16 cellular contexts compared by ENCODE assay signal in genomic region chr11:99154277-99154676, GRCh38.
DNase-seq lines count a peak whose midpoint lies in the region; FAIRE-seq and TF ChIP-seq lines count a peak whose summit lies in the region.
"Had no signal": no experiment of that assay in that cellular context is flagged by ENCODE, and none has a peak within 500 bp of the region (broad histone marks: within the 10 kb centered on the region; RNA-seq: fewer than 3 reads in every experiment).

No MANE protein-coding gene starts in this region.

- H3K27ac Mint-ChIP-seq in progenitor cell of endocrine pancreas, result no peak overlapping the region
- H3K27ac Mint-ChIP-seq: B cell; CD14-positive monocyte; CD8-positive, alpha-beta T cell had no signal

- no peak overlapping the region for H3K4ac ChIP-seq in neuronal stem cell (ENCODE audit: low read length)

- no peak overlapping the region for H2AK5ac ChIP-seq in neuronal stem cell (ENCODE audit: low read depth, low read length)

- H2BK12ac ChIP-seq in neuronal stem cell (ENCODE audit: low read length), result no peak overlapping the region

- no peak overlapping the region for H4K8ac ChIP-seq in neuronal stem cell (ENCODE audit: low read depth, low read length)

- H4K20me1 ChIP-seq in OCI-LY3 (ENCODE audit: insufficient read depth, low read length) (no peaks in the 10 kb centered on the region), smooth muscle cell (ENCODE audit: low read depth) (no peaks in the 10 kb centered on the region)

- no peaks in the 10 kb centered on the region for H3K27me3 Mint-ChIP-seq in progenitor cell of endocrine pancreas
- H3K27me3 Mint-ChIP-seq: B cell had no signal

- no peak overlapping the region for H3K4me3 ChIP-seq in OCI-LY3 (ENCODE audit: low read length)
- peak overlapping the region in 1 of 2 donors; percentile 21 for H3K4me3 ChIP-seq in neuronal stem cell (ENCODE audit: low read length in 2 of 2)
- H3K4me3 ChIP-seq in smooth muscle cell, result no peak overlapping the region
- H3K4me3 ChIP-seq: K562 had no signal

- H3K79me1 ChIP-seq in neuronal stem cell (ENCODE audit: low read depth, low read length), result no peaks in the 10 kb centered on the region

- peak; percentile 38 for FAIRE-seq in HTR-8/SVneo (lab: Jason Lieb, UNC)
- FAIRE-seq: D721Med, K562 had no signal

- no peak overlapping the region for H3K9ac ChIP-seq in OCI-LY3 (ENCODE audit: low read length)
- no peak overlapping the region for H3K9ac ChIP-seq in neuronal stem cell (ENCODE audit: low read depth, low read length, poor library complexity)
- no peak overlapping the region for H3K9ac ChIP-seq in smooth muscle cell (ENCODE audit: low read depth)

- no peaks in the 10 kb centered on the region for H3K36me3 Mint-ChIP-seq in progenitor cell of endocrine pancreas (ENCODE audit: insufficient read depth)
- H3K36me3 Mint-ChIP-seq: CD14-positive monocyte; CD8-positive, alpha-beta T cell had no signal

- no peaks in the 10 kb centered on the region for H3F3A ChIP-seq in smooth muscle cell (ENCODE audit: low read depth)

- peak overlapping the region; percentile 57 for H3K14ac ChIP-seq in neuronal stem cell (ENCODE audit: low read length)

- 0 out of 2 replicates have a peak overlapping the region, but pooled peaks have one; percentile 59 for H2AFZ ChIP-seq in OCI-LY3 (ENCODE audit: low read depth, low read length)
- no peak overlapping the region for H2AFZ ChIP-seq in neuronal stem cell (ENCODE audit: low read length)
- H2AFZ ChIP-seq in smooth muscle cell (ENCODE audit: low read depth), result no peak overlapping the region

- H3K79me2 ChIP-seq in OCI-LY3 (ENCODE audit: low read length) (no peaks in the 10 kb centered on the region), smooth muscle cell (ENCODE audit: low read depth) (no peaks in the 10 kb centered on the region)

- H3K4me1 Mint-ChIP-seq in progenitor cell of endocrine pancreas (ENCODE audit: low read depth), result no peaks in the 10 kb centered on the region
- H3K4me1 Mint-ChIP-seq: B cell, CD14-positive monocyte had no signal

- no peak for TF ChIP-seq CTCF in OCI-LY3 (IDR thresholded peaks at IDR 0.05; ENCODE audit: low read depth, low read length)
- no peak for TF ChIP-seq CTCF in smooth muscle cell (IDR thresholded peaks at IDR 0.05; ENCODE audit: borderline replicate concordance, insufficient read depth, poor library complexity, severe bottlenecking)
- no peak for TF ChIP-seq CTCF in progenitor cell of endocrine pancreas (IDR thresholded peaks at IDR 0.05; ENCODE audit: unreplicated experiment)

- peak overlapping the region; percentile 11 for H3K23ac ChIP-seq in neuronal stem cell (ENCODE audit: low read depth, low read length, poor library complexity)

- no peak overlapping the region for H2BK5ac ChIP-seq in neuronal stem cell (ENCODE audit: low read length)

- H3K4me1 ChIP-seq in OCI-LY3 (ENCODE audit: low read length), result 0 out of 2 replicates have a peak, but pooled peaks cover 4% of the 10 kb centered on the region
- H3K4me1 ChIP-seq in neuronal stem cell (ENCODE audit: control insufficient read depth in 2 of 2, insufficient read depth in 1 of 2, low read depth in 1 of 2, low read length in 2 of 2), result no peaks in the 10 kb centered on the region
- H3K4me1 ChIP-seq in smooth muscle cell (ENCODE audit: low read depth), result no peaks in the 10 kb centered on the region

- WGBS in neuronal stem cell (ENCODE audit: extremely low coverage in 2 of 2, insufficient read length in 2 of 2, insufficient replicate concordance in 1 of 2), 2 donors, result no CpG with 5 or more reads among the region's 5 CpGs
- WGBS in smooth muscle cell (ENCODE audit: low lambda C conversion rate), result 94% methylated on average over 5 of the region's 5 CpGs

- peak; percentile 22 for DNase-seq in Ammon's horn (ENCODE audit: low spot score)
- no peak for DNase-seq in HTR-8/SVneo (ENCODE audit: insufficient read length, low spot score)
- no peak for DNase-seq in neuronal stem cell (ENCODE audit: low spot score)
- no peak for DNase-seq in smooth muscle cell (lab: John Stamatoyannopoulos, UW; ENCODE audit: unreplicated experiment)
- DNase-seq in progenitor cell of endocrine pancreas (ENCODE audit: low spot score, unreplicated experiment), result no peak
- DNase-seq in NCI-H510A (lab: John Stamatoyannopoulos, UW), result no peak
- DNase-seq in DMS79 treated with DMSO at 0.1 percent for 48 hours (lab: John Stamatoyannopoulos, UW), result no peak
- DNase-seq: ACHN; CD8-positive, alpha-beta T cell; COR-L47; H7 had no signal

- H3K36me3 ChIP-seq in OCI-LY3 (replicated peaks; ENCODE audit: low read depth, low read length) (no peaks in the 10 kb centered on the region), neuronal stem cell (replicated peaks in 1 of 2; ENCODE audit: control insufficient read depth in 2 of 2, insufficient read depth in 2 of 2, low read length in 2 of 2) (no peaks in the 10 kb centered on the region), smooth muscle cell (ENCODE audit: low read depth) (no peaks in the 10 kb centered on the region)

- peaks cover 8% of the 10 kb centered on the region for H3K9me3 Mint-ChIP-seq in progenitor cell of endocrine pancreas (ENCODE audit: low read depth)

- H3K4me2 ChIP-seq in OCI-LY3 (ENCODE audit: low read length) (no peak overlapping the region), neuronal stem cell (ENCODE audit: insufficient read depth, low read length, poor library complexity, severe bottlenecking) (no peak overlapping the region), smooth muscle cell (no peak overlapping the region)

- H2BK120ac ChIP-seq in neuronal stem cell (ENCODE audit: low read depth, low read length), result peak overlapping the region; percentile 52

- H4K91ac ChIP-seq in neuronal stem cell (ENCODE audit: low read depth, low read length, poor library complexity), result no peak overlapping the region

- H3K18ac ChIP-seq in neuronal stem cell (ENCODE audit: low read length), result peak overlapping the region; percentile 39

- H3K4me3 Mint-ChIP-seq in progenitor cell of endocrine pancreas (ENCODE audit: low read depth), result no peak overlapping the region
- H3K4me3 Mint-ChIP-seq: B cell; CD14-positive monocyte; CD8-positive, alpha-beta T cell had no signal

- H3K27me3 ChIP-seq in OCI-LY3 (ENCODE audit: low read depth, low read length) (no peaks in the 10 kb centered on the region), neuronal stem cell (ENCODE audit: control insufficient read depth in 3 of 3, insufficient read depth in 3 of 3, low read depth in 1 of 3, low read length in 3 of 3) (no peaks in the 10 kb centered on the region), smooth muscle cell (ENCODE audit: low read depth) (no peaks in the 10 kb centered on the region)

- H2BK15ac ChIP-seq in neuronal stem cell (ENCODE audit: low read length), result peak overlapping the region; percentile 6

- H3K27ac ChIP-seq in OCI-LY3 (ENCODE audit: low read length) (no peak overlapping the region), neuronal stem cell (replicated peaks; ENCODE audit: low read length) (no peak overlapping the region), smooth muscle cell (ENCODE audit: low read depth) (no peak overlapping the region)

- no peaks in the 10 kb centered on the region for H3K9me3 ChIP-seq in OCI-LY3 (ENCODE audit: insufficient read depth, low read length)
- no peaks in the 10 kb centered on the region for H3K9me3 ChIP-seq in neuronal stem cell (replicated peaks in 1 of 2; ENCODE audit: control insufficient read depth in 2 of 2, insufficient read depth in 1 of 2, low read depth in 1 of 2, low read length in 2 of 2)
- no peaks in the 10 kb centered on the region for H3K9me3 ChIP-seq in smooth muscle cell (replicated peaks; ENCODE audit: low read depth)
